Comparison of ENCODE assay signal across 25 cellular contexts in genomic region chr9:131012396-131012917, GRCh38. TPM values are rescaled to one million over a fixed set of nuclear protein-coding genes. Genes with fewer than 3 reads are reported as not detected.
A peak's percentile ranks its signal among the peaks of the same experiment; 100 is the strongest.
DNase-seq lines count a peak whose midpoint lies in the region; ATAC-seq and TF ChIP-seq lines count a peak whose summit lies in the region.
"Had no signal": no experiment of that assay in that cellular context is flagged by ENCODE, and none has a peak within 500 bp of the region (broad histone marks: within the 10 kb centered on the region; RNA-seq: fewer than 3 reads in every experiment).

No MANE protein-coding gene starts in this region.

- H3K4me2 ChIP-seq in hepatocyte (peak overlapping the region; percentile 78), neural progenitor cell (no peak overlapping the region)

- no peaks in the 10 kb centered on the region for H3K9me2 ChIP-seq in hepatocyte (replicated peaks; ENCODE audit: insufficient read depth)

- peaks cover 6% of the 10 kb centered on the region for H3F3A ChIP-seq in neural progenitor cell (ENCODE audit: low read depth)

- no peaks in the 10 kb centered on the region for H4K20me1 ChIP-seq in hepatocyte (ENCODE audit: insufficient read depth, poor library complexity, severe bottlenecking)
- no peaks in the 10 kb centered on the region for H4K20me1 ChIP-seq in neural progenitor cell (ENCODE audit: low read depth)

- H3K9me3 ChIP-seq in SJCRH30 (replicated peaks) (no peaks in the 10 kb centered on the region), hepatocyte (ENCODE audit: low read depth) (no peaks in the 10 kb centered on the region), neural progenitor cell (ENCODE audit: low read depth) (no peaks in the 10 kb centered on the region)
- H3K9me3 ChIP-seq: Peyer's patch had no signal

- no peak overlapping the region for H2AFZ ChIP-seq in hepatocyte
- no peak overlapping the region for H2AFZ ChIP-seq in neural progenitor cell (replicated peaks)

- H3K9me3 Mint-ChIP-seq in CD14-positive monocyte, result peaks cover 0 to 2% (median 2%) of the 10 kb centered on the region in 7 donors
- H3K9me3 Mint-ChIP-seq in neural progenitor cell, result no peaks in the 10 kb centered on the region
- H3K9me3 Mint-ChIP-seq: activated naive CD8-positive, alpha-beta T cell treated with anti-CD3 and anti-CD28 coated beads, Interleukin-2, amount 50 U/mL, for 24 hours; activated T-helper 17 cell treated with anti-CD3 and anti-CD28 coated beads, Interleukin-2, amount 50 U/mL, for 72 hours; natural killer cell had no signal

- 58% methylated on average over 22 of the region's 22 CpGs for WGBS in hepatocyte (ENCODE audit: low lambda C conversion rate, missing lambda C conversion rate)

- no peaks in the 10 kb centered on the region for H3K79me2 ChIP-seq in hepatocyte
- no peaks in the 10 kb centered on the region for H3K79me2 ChIP-seq in neural progenitor cell (ENCODE audit: low read depth)

- H3K27me3 ChIP-seq in SJCRH30 (peaks cover 17% of the 10 kb centered on the region; the same call in 1 of the 2 replicates), hepatocyte (peaks cover 37% of the 10 kb centered on the region), neural progenitor cell (peaks cover 38% of the 10 kb centered on the region)

- H3K27ac ChIP-seq in SJCRH30 (no peak overlapping the region), hepatocyte (peak overlapping the region; percentile 95), neural progenitor cell (no peak overlapping the region)
- H3K27ac ChIP-seq: Peyer's patch, SK-N-MC had no signal

- H3K4me3 ChIP-seq in SJCRH30 (peak overlapping the region; percentile 7), hepatocyte (no peak overlapping the region), neural progenitor cell (no peak overlapping the region)
- H3K4me3 ChIP-seq: dorsolateral prefrontal cortex, Peyer's patch, SK-N-MC had no signal

- H3K4me3 Mint-ChIP-seq in CD14-positive monocyte, result no peak overlapping the region
- H3K4me3 Mint-ChIP-seq in neural progenitor cell, result no peak overlapping the region
- H3K4me3 Mint-ChIP-seq: activated CD8-positive, alpha-beta memory T cell treated with anti-CD3 and anti-CD28 coated beads, Interleukin-2, amount 10 ng/mL, durations not matched to agents 7 days and 5 days; activated naive CD8-positive, alpha-beta T cell treated with anti-CD3 and anti-CD28 coated beads, Interleukin-2, amount 50 U/mL, for 24 hours; activated T-helper 17 cell treated with anti-CD3 and anti-CD28 coated beads, Interleukin-2, amount 50 U/mL, for 72 hours; natural killer cell had no signal

- ATAC-seq in GM19395 (IDR thresholded peaks at IDR 0.05; ENCODE audit: unreplicated experiment) (no peak), GM19324 (IDR thresholded peaks at IDR 0.05; ENCODE audit: low FRiP score, unreplicated experiment) (no peak)
- ATAC-seq: activated CD8-positive, alpha-beta memory T cell treated with anti-CD3 and anti-CD28 coated beads, Interleukin-2, amount 10 ng/mL, durations not matched to agents 7 days and 5 days; activated naive CD8-positive, alpha-beta T cell treated with anti-CD3 and anti-CD28 coated beads, Interleukin-2, amount 50 U/mL, for 24 hours; activated T-helper 17 cell treated with anti-CD3 and anti-CD28 coated beads, Interleukin-2, amount 50 U/mL, for 72 hours had no signal

- H3K4me1 ChIP-seq in SJCRH30 (peaks cover 6% of the 10 kb centered on the region; the same call in 1 of the 2 replicates), hepatocyte (ENCODE audit: insufficient read depth) (peaks cover 22% of the 10 kb centered on the region), neural progenitor cell (peaks cover 11% of the 10 kb centered on the region)

- no peak for TF ChIP-seq CTCF in CD14-positive monocyte (IDR thresholded peaks at IDR 0.05)
- no peak for TF ChIP-seq CTCF in hepatocyte (IDR thresholded peaks at IDR 0.05; ENCODE audit: poor library complexity)
- TF ChIP-seq CTCF in neural progenitor cell (IDR thresholded peaks at IDR 0.05), result no peak

- H3K4me1 Mint-ChIP-seq in CD14-positive monocyte, result peaks cover 5% of the 10 kb centered on the region
- H3K4me1 Mint-ChIP-seq in neural progenitor cell, result peaks cover 42% of the 10 kb centered on the region
- H3K4me1 Mint-ChIP-seq: activated CD8-positive, alpha-beta memory T cell treated with anti-CD3 and anti-CD28 coated beads, Interleukin-2, amount 10 ng/mL, durations not matched to agents 7 days and 5 days; activated naive CD8-positive, alpha-beta T cell treated with anti-CD3 and anti-CD28 coated beads, Interleukin-2, amount 50 U/mL, for 24 hours; activated T-helper 17 cell treated with anti-CD3 and anti-CD28 coated beads, Interleukin-2, amount 50 U/mL, for 72 hours; natural killer cell had no signal

- H3K9ac ChIP-seq in neural progenitor cell, result no peak overlapping the region

- intact Hi-C loops in CD14-positive monocyte (cut with micrococcal nuclease), result no loop called here

- H3K36me3 ChIP-seq in SJCRH30, result no peaks in the 10 kb centered on the region
- H3K36me3 ChIP-seq in hepatocyte (replicated peaks; ENCODE audit: insufficient read depth, low read depth), result no peaks in the 10 kb centered on the region
- H3K36me3 ChIP-seq in neural progenitor cell, result no peaks in the 10 kb centered on the region
- H3K36me3 ChIP-seq: Peyer's patch had no signal

- H3K27ac Mint-ChIP-seq in CD14-positive monocyte (no peak overlapping the region), neural progenitor cell (peak overlapping the region; percentile 97)
- H3K27ac Mint-ChIP-seq: activated CD8-positive, alpha-beta memory T cell treated with anti-CD3 and anti-CD28 coated beads, Interleukin-2, amount 10 ng/mL, durations not matched to agents 7 days and 5 days; activated naive CD8-positive, alpha-beta T cell treated with anti-CD3 and anti-CD28 coated beads, Interleukin-2, amount 50 U/mL, for 24 hours; activated T-helper 17 cell treated with anti-CD3 and anti-CD28 coated beads, Interleukin-2, amount 50 U/mL, for 72 hours; natural killer cell had no signal

- H3K27me3 Mint-ChIP-seq in CD14-positive monocyte (ENCODE audit: low read depth in 3 of 3) (peaks cover 28 to 53% (median 30%) of the 10 kb centered on the region in 3 donors), neural progenitor cell (ENCODE audit: insufficient read depth, low read depth) (peaks cover 42% of the 10 kb centered on the region)

- DNase-seq in CD14-positive monocyte (ENCODE audit: low spot score) (peak; percentile 41), SJCRH30 (peak in 1 of 2 experiments; percentile 42), hepatocyte (ENCODE audit: low spot score) (peak; percentile 69), neural progenitor cell (ENCODE audit: low spot score) (peak; percentile 36), ecto neural progenitor cell (ENCODE audit: low spot score) (no peak), DMS153 (lab: John Stamatoyannopoulos, UW) (no peak)
- DNase-seq: ACHN; activated CD4-positive, alpha-beta T cell treated with anti-CD3 and anti-CD28 coated beads for 4 hours; activated CD8-positive, alpha-beta memory T cell treated with anti-CD3 and anti-CD28 coated beads, Interleukin-2, amount 10 ng/mL, durations not matched to agents 7 days and 5 days; activated naive CD8-positive, alpha-beta T cell treated with anti-CD3 and anti-CD28 coated beads, Interleukin-2, amount 50 U/mL, for 24 hours; DMS 273 treated with DMSO at 0.1 percent for 48 hours; dorsolateral prefrontal cortex; natural killer cell; NCI-H2029 treated with DMSO at 0.1 percent for 48 hours; NK-92 treated with Interleukin-12 subunit alpha and Interleukin-12 subunit beta, amount 100 ng/mL, for 24 hours; Peyer's patch; stimulated activated CD4-positive, alpha-beta T cell treated with anti-CD3 and anti-CD28 coated beads, Interleukin-12 subunit alpha, Interleukin-12 subunit beta, amount 100 ng/mL, for 4 hours; stimulated activated CD8-positive, alpha-beta memory T cell treated with anti-CD3 and anti-CD28 coated beads, Interleukin-4, amount 100 ng/mL, for 48 hours; substantia nigra; T1000 had no signal

- H3K36me3 Mint-ChIP-seq in CD14-positive monocyte (no peaks in the 10 kb centered on the region), neural progenitor cell (no peaks in the 10 kb centered on the region)
- H3K36me3 Mint-ChIP-seq: activated CD8-positive, alpha-beta memory T cell treated with anti-CD3 and anti-CD28 coated beads, Interleukin-2, amount 10 ng/mL, durations not matched to agents 7 days and 5 days; natural killer cell had no signal

RNA-seq across cellular contexts. Expression of gene LAMC3, which starts 3.5 kb away (rescaled TPM):
- not detected for polyA plus RNA-seq in CD14-positive monocyte
- total RNA-seq in SJCRH30 (2014; rRNA removed; shearing (Covaris generic)), result not detected in 2 replicates
- 12.4 and 29.5 TPM in 2 replicates for total RNA-seq in hepatocyte
- polyA plus RNA-seq in hepatocyte, result 43.4 and 49.9 TPM in 2 replicates
- total RNA-seq in neural progenitor cell (ENCODE audit: low replicate concordance), result 0.03 TPM in 1 of 2 replicates, not detected in the other
- total RNA-seq: natural killer cell, pulmonary artery endothelial cell had no signal

Comparison
In these comparisons a context has a peak if more than half of its experiments do, and no peak if none do; other contexts are left out.
1. DNase-seq: peak in CD14-positive monocyte (single experiment), hepatocyte (single experiment) and neural progenitor cell (single experiment); none in ecto neural progenitor cell (single experiment) and DMS153 (single experiment).
2. RNA of gene LAMC3, which starts 3.5 kb away (total RNA-seq): 12.4 to 29.5 TPM in hepatocyte; not detected in SJCRH30 and 0.03 TPM in neural progenitor cell; every median in the first group is over 10 times any median in the second.